9 cellular contexts compared by ENCODE assay signal in genomic region chr5:134138416-134139376, GRCh38. TPM values are rescaled to one million over a fixed set of nuclear protein-coding genes. Genes with fewer than 3 reads are reported as not detected.
DNase-seq lines count a peak whose midpoint lies in the region; ATAC-seq lines count a peak whose summit lies in the region.
"Had no signal": no experiment of that assay in that cellular context is flagged by ENCODE, and none has a peak within 500 bp of the region (broad histone marks: within the 10 kb centered on the region; RNA-seq: fewer than 3 reads in every experiment).

No MANE protein-coding gene starts in this region.

- peak; percentile 56 for DNase-seq in AG20443 (ENCODE audit: low spot score)
- peak; percentile 49 for DNase-seq in activated T-cell treated with anti-CD3 and anti-CD28 coated beads, Interleukin-2, amount 50 U/mL, for 4 hours
- DNase-seq in left lobe of liver (ENCODE audit: low spot score), result peak; percentile 31
- DNase-seq in OCI-M2 (lab: John Stamatoyannopoulos, UW; ENCODE audit: unreplicated experiment), result no peak
- no peak for DNase-seq in NCI-H146 treated with DMSO at 0.1 percent for 48 hours (lab: John Stamatoyannopoulos, UW; ENCODE audit: unreplicated experiment)
- no peak for DNase-seq in NCI-H1048 (lab: John Stamatoyannopoulos, UW)

- no peaks in the 10 kb centered on the region for H3K27me3 Mint-ChIP-seq in activated T-cell treated with anti-CD3 and anti-CD28 coated beads, Interleukin-2, amount 50 U/mL, for 4 hours (ENCODE audit: low read depth)

- no peak overlapping the region for H3K4me3 Mint-ChIP-seq in activated T-cell treated with anti-CD3 and anti-CD28 coated beads, Interleukin-2, amount 50 U/mL, for 4 hours
- H3K4me3 Mint-ChIP-seq: neural crest cell had no signal

- peaks cover 38% of the 10 kb centered on the region for H3K36me3 Mint-ChIP-seq in activated T-cell treated with anti-CD3 and anti-CD28 coated beads, Interleukin-2, amount 50 U/mL, for 4 hours (ENCODE audit: insufficient read depth)

- ATAC-seq in GM19438 (IDR thresholded peaks at IDR 0.05; ENCODE audit: low read depth, unreplicated experiment) (peak; percentile 62), HG03442 (IDR thresholded peaks at IDR 0.05; ENCODE audit: unreplicated experiment) (peak; percentile 79), left lobe of liver (no peak)
- ATAC-seq in activated T-cell treated with anti-CD3 and anti-CD28 coated beads, Interleukin-2, amount 50 U/mL, for 4 hours, result peak; percentile 85 to 88

- no peaks in the 10 kb centered on the region for H3K9me3 Mint-ChIP-seq in activated T-cell treated with anti-CD3 and anti-CD28 coated beads, Interleukin-2, amount 50 U/mL, for 4 hours
- H3K9me3 Mint-ChIP-seq: neural crest cell had no signal

- peaks cover 79% of the 10 kb centered on the region for H3K4me1 Mint-ChIP-seq in activated T-cell treated with anti-CD3 and anti-CD28 coated beads, Interleukin-2, amount 50 U/mL, for 4 hours (ENCODE audit: low read depth)
- H3K4me1 Mint-ChIP-seq: neural crest cell had no signal

RNA-seq across cellular contexts. Expression of gene TCF7, which starts 24.2 kb away (rescaled TPM):
- total RNA-seq in activated T-cell treated with anti-CD3 and anti-CD28 coated beads, Interleukin-2, amount 50 U/mL, for 4 hours, result 10 to 100 TPM; 34.4 to 49.7 (median 37.3) TPM
- 3.1 TPM for total RNA-seq in left lobe of liver

RNA-seq across cellular contexts. Expression of gene SKP1, which starts 38.1 kb away (rescaled TPM):
- 100 to 1,000 TPM; 273 to 286 (median 282) TPM for total RNA-seq in activated T-cell treated with anti-CD3 and anti-CD28 coated beads, Interleukin-2, amount 50 U/mL, for 4 hours
- total RNA-seq in left lobe of liver, result 117 TPM

Comparison
In these comparisons a context has a peak if more than half of its experiments do, and no peak if none do; other contexts are left out.
1. DNase-seq: peak in AG20443 (single experiment), activated T-cell treated with anti-CD3 and anti-CD28 coated beads, Interleukin-2, amount 50 U/mL, for 4 hours (single experiment) and left lobe of liver (single experiment); none in OCI-M2 (single experiment), NCI-H146 treated with DMSO at 0.1 percent for 48 hours (single experiment) and NCI-H1048 (single experiment).